In the genomic region with DNA sequence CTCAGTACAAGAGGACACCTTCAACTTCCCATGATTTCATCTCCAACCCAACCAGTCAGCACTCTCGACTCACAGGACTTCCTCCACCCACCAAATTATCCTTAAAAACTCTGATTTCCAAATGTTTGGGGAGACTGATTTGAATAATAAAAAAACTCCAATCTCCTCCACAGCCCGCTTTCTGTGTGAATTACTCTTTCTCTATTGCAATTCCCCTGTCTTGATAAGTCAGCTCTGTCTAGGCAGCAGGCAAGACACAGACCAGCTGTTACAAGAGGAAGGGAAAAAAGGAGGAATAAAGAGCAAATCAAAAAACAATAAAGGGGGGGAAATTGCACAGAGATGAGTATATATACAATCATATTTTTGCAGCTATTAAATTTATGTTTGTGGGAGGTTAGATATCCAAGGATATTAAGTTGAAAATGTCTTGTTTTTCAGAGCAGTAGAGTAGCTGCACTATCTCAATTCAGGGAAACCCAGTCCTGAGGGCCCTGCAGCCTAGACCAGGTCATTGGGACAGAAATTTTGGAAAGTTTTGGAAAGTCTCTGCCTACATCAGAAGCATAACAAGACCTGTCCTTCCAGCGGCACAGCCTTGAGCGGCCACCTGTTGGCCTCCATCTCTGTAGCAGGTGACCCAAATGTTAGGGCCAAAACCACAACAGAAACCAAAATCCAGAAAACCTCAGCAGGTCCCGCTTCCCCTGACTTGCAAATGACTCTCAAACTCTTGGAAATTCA, we compare ENCODE assay signal across 2 cellular contexts.
TF ChIP-seq lines count a peak whose summit lies in the region.

No MANE protein-coding gene starts in this region.

TF ChIP-seq in IMR-90, 13 proteins besides CTCF, POLR2A, EP300 and RAD21 (continued from another document):
- no peak for TF ChIP-seq USF2 (IDR thresholded peaks at IDR 0.05; ENCODE audit: low read depth, low read length)
- TF ChIP-seq, protein P1, sequence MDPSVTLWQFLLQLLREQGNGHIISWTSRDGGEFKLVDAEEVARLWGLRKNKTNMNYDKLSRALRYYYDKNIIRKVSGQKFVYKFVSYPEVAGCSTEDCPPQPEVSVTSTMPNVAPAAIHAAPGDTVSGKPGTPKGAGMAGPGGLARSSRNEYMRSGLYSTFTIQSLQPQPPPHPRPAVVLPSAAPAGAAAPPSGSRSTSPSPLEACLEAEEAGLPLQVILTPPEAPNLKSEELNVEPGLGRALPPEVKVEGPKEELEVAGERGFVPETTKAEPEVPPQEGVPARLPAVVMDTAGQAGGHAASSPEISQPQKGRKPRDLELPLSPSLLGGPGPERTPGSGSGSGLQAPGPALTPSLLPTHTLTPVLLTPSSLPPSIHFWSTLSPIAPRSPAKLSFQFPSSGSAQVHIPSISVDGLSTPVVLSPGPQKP (IDR thresholded peaks at IDR 0.05; ENCODE audit: borderline replicate concordance, low read depth, low read length) = no peak

TF ChIP-seq in SK-N-SH treated with all-trans-retinoic acid at 6 μM for 48 hours, 23 proteins besides CTCF, POLR2A, EP300 and RAD21:
- TF ChIP-seq, protein P2, sequence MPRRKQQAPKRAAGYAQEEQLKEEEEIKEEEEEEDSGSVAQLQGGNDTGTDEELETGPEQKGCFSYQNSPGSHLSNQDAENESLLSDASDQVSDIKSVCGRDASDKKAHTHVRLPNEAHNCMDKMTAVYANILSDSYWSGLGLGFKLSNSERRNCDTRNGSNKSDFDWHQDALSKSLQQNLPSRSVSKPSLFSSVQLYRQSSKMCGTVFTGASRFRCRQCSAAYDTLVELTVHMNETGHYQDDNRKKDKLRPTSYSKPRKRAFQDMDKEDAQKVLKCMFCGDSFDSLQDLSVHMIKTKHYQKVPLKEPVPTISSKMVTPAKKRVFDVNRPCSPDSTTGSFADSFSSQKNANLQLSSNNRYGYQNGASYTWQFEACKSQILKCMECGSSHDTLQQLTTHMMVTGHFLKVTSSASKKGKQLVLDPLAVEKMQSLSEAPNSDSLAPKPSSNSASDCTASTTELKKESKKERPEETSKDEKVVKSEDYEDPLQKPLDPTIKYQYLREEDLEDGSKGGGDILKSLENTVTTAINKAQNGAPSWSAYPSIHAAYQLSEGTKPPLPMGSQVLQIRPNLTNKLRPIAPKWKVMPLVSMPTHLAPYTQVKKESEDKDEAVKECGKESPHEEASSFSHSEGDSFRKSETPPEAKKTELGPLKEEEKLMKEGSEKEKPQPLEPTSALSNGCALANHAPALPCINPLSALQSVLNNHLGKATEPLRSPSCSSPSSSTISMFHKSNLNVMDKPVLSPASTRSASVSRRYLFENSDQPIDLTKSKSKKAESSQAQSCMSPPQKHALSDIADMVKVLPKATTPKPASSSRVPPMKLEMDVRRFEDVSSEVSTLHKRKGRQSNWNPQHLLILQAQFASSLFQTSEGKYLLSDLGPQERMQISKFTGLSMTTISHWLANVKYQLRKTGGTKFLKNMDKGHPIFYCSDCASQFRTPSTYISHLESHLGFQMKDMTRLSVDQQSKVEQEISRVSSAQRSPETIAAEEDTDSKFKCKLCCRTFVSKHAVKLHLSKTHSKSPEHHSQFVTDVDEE (CRISPR knock-in tag; IDR thresholded peaks at IDR 0.05) = no peak
